Comparison of ENCODE assay signal across 8 cellular contexts in genomic region chr6:36545767-36546663, GRCh38. TPM values are rescaled to one million over a fixed set of nuclear protein-coding genes. Genes with fewer than 3 reads are reported as not detected.
DNase-seq lines count a peak whose midpoint lies in the region; ATAC-seq and TF ChIP-seq lines count a peak whose summit lies in the region.

No MANE protein-coding gene starts in this region.

- no peaks in the 10 kb centered on the region for H3K27me3 ChIP-seq in mammary epithelial cell (ENCODE audit: insufficient read depth, low read length)

- no peaks in the 10 kb centered on the region for H3K9me3 ChIP-seq in mammary epithelial cell (replicated peaks; ENCODE audit: insufficient read depth, low read length)

- intact Hi-C loops in activated naive CD4-positive, alpha-beta T cell treated with anti-CD3 and anti-CD28 coated beads for 36 hours (cut with micrococcal nuclease) = loop anchor here (1.0 to 5.0 kb wide), 7 partner anchors 17 to 517 kb away; partner anchors contain the start of genes KCTD20, PXT1 and SRSF3
- intact Hi-C loops in mammary epithelial cell (cut with micrococcal nuclease) = loop anchor here (1.0 kb wide), 2 partner anchors 31 to 123 kb away; no protein-coding TSS in a partner anchor

- no peaks in the 10 kb centered on the region for H4K20me1 ChIP-seq in mammary epithelial cell (ENCODE audit: insufficient read depth, low read length)

- TSS peak; percentile 40 for BruUV-seq in mammary epithelial cell (replicated peaks; lab: Mats Ljungman, UMichigan)

- no peak for TF ChIP-seq CTCF in mammary epithelial cell (conservative IDR thresholded peaks at IDR 0.05 in 1 of 2, IDR thresholded peaks at IDR 0.05 in 1 of 2; ENCODE audit: extremely low read depth in 1 of 2, insufficient read depth in 1 of 2, low read depth in 1 of 2, low read length in 2 of 2)

- no peaks in the 10 kb centered on the region for H3K27me3 Mint-ChIP-seq in activated naive CD4-positive, alpha-beta T cell treated with anti-CD3 and anti-CD28 coated beads for 36 hours (ENCODE audit: low read depth)

- H2AFZ ChIP-seq in mammary epithelial cell (ENCODE audit: low read depth, low read length) = peak overlapping the region; percentile 97

- peak; percentile 33 for DNase-seq in activated naive CD4-positive, alpha-beta T cell treated with anti-CD3 and anti-CD28 coated beads for 36 hours
- DNase-seq in activated naive CD4-positive, alpha-beta T cell (lab: John Stamatoyannopoulos, UW) = no peak
- DNase-seq in RKO (ENCODE audit: low spot score) = peak; percentile 55
- DNase-seq in mammary epithelial cell = peak; percentile 21
- peak; percentile 49 for DNase-seq in islet precursor cell
- peak; percentile 44 for DNase-seq in stimulated activated CD8-positive, alpha-beta memory T cell treated with anti-CD3 and anti-CD28 coated beads, Interleukin-4, amount 100 ng/mL, for 48 hours
- DNase-seq in GM19238 (ENCODE audit: insufficient read length, low spot score) = no peak

- peak overlapping the region; percentile 92 for H3K9ac ChIP-seq in mammary epithelial cell (ENCODE audit: insufficient read depth, low read length)

- H3K9me3 Mint-ChIP-seq in activated naive CD4-positive, alpha-beta T cell treated with anti-CD3 and anti-CD28 coated beads for 36 hours = no peaks in the 10 kb centered on the region

- H3K36me3 Mint-ChIP-seq in activated naive CD4-positive, alpha-beta T cell treated with anti-CD3 and anti-CD28 coated beads for 36 hours (ENCODE audit: low read depth) = peaks cover 15% of the 10 kb centered on the region

- H3K27ac Mint-ChIP-seq in activated naive CD4-positive, alpha-beta T cell treated with anti-CD3 and anti-CD28 coated beads for 36 hours = peak overlapping the region; percentile 97

- H3K4me3 Mint-ChIP-seq in activated naive CD4-positive, alpha-beta T cell treated with anti-CD3 and anti-CD28 coated beads for 36 hours = peak overlapping the region; percentile 97

- in situ Hi-C loops in mammary epithelial cell (cut with MboI; ENCODE audit: low sequenced_read_pairs in 2 of 2) = loop anchor here (10.0 kb wide), 1 partner anchor 49 kb away; the partner anchor contains the start of gene SRSF3 (in 2 of the 2)

- H3K27ac ChIP-seq in mammary epithelial cell (ENCODE audit: insufficient read depth, low read depth, low read length) = peak overlapping the region; percentile 80

- H3K4me1 Mint-ChIP-seq in activated naive CD4-positive, alpha-beta T cell treated with anti-CD3 and anti-CD28 coated beads for 36 hours (ENCODE audit: low read depth) = peaks cover 50% of the 10 kb centered on the region

- peak overlapping the region; percentile 89 for H3K4me2 ChIP-seq in mammary epithelial cell (ENCODE audit: insufficient read depth, low read depth, low read length)

- CTCF ChIA-PET in activated naive CD4-positive, alpha-beta T cell treated with anti-CD3 and anti-CD28 coated beads for 36 hours (lab: Charles Lee) = interaction anchor here (1.1 kb wide), 1 partner anchor 49 kb away, joined by 5 read pairs; no protein-coding TSS in a partner anchor
- CTCF ChIA-PET in mammary epithelial cell (lab: Charles Lee; ENCODE audit: low non-redundant PET) = no interaction called here

- peaks cover 58% of the 10 kb centered on the region for H3K79me2 ChIP-seq in mammary epithelial cell (ENCODE audit: insufficient read depth, low read length)

- peaks cover 3% of the 10 kb centered on the region for H3K4me1 ChIP-seq in mammary epithelial cell (ENCODE audit: insufficient read depth, low read length)

- peak overlapping the region; percentile 96 to 100 (median 99) for H3K4me3 ChIP-seq in mammary epithelial cell (replicated peaks in 1 of 3; ENCODE audit: insufficient read depth in 1 of 3, low read depth in 2 of 3, low read length in 3 of 3)

- no peaks in the 10 kb centered on the region for H3K36me3 ChIP-seq in mammary epithelial cell (ENCODE audit: insufficient read depth, low read length)

- dilution Hi-C loops in mammary epithelial cell (cut with HindIII; ENCODE audit: low sequenced_read_pairs) = loop anchor here (5.0 kb wide), 2 partner anchors 46 to 59 kb away; partner anchors contain the start of gene SRSF3

- ATAC-seq in GM18511 (IDR thresholded peaks at IDR 0.05; ENCODE audit: unreplicated experiment) = no peak

- WGBS in mammary epithelial cell (ENCODE audit: low coverage, missing lambda C conversion rate) = 12% methylated on average over 12 of the region's 13 CpGs

RNA-seq across cellular contexts. Expression of gene STK38, which starts 1.3 kb away (rescaled TPM):
- 10 to 100 TPM; 23.6 to 24.4 TPM for total RNA-seq in activated naive CD4-positive, alpha-beta T cell treated with anti-CD3 and anti-CD28 coated beads for 36 hours
- total RNA-seq in mammary epithelial cell = 10 to 100 TPM; 23.2 to 29.0 TPM
- 13.1 TPM for polyA plus RNA-seq in mammary epithelial cell
- polyA minus RNA-seq in mammary epithelial cell = 13.4 TPM

RNA-seq across cellular contexts. Expression of gene SRSF3, which starts 48.1 kb away (rescaled TPM):
- total RNA-seq in activated naive CD4-positive, alpha-beta T cell treated with anti-CD3 and anti-CD28 coated beads for 36 hours = 100 to 1,000 TPM; 250 to 269 TPM
- 100 to 1,000 TPM; 167 to 323 TPM for total RNA-seq in mammary epithelial cell
- polyA plus RNA-seq in mammary epithelial cell = 394 TPM
- polyA minus RNA-seq in mammary epithelial cell = 185 TPM

Comparison
In these comparisons a context has a peak if more than half of its experiments do, and no peak if none do; other contexts are left out.
1. DNase-seq: peak in activated naive CD4-positive, alpha-beta T cell treated with anti-CD3 and anti-CD28 coated beads for 36 hours (single experiment), RKO (single experiment), mammary epithelial cell (single experiment), islet precursor cell (single experiment) and stimulated activated CD8-positive, alpha-beta memory T cell treated with anti-CD3 and anti-CD28 coated beads, Interleukin-4, amount 100 ng/mL, for 48 hours (single experiment); none in activated naive CD4-positive, alpha-beta T cell (0 of 4) and GM19238 (single experiment).